35 cellular contexts compared by ENCODE assay signal in the genomic region with DNA sequence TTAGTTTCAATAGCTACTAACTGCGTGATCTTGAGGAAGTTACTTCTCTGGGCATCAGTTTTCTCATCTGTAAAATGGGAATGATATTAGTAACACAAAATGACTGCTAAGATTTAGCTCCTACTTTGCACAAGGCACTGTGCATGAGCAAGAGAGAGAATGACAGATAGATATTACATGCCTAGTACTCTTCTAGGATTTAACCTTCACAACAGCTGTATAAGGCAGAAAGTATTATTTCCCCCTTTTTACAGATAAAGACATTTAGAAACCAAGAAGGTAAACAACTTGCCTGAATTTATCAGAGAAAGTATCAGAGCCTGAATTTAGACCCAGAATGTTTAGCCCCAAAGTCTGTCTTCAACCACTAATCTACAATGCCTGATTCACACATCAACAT.
"Had no signal": no experiment of that assay in that cellular context is flagged by ENCODE, and none has a peak within 500 bp of the region (broad histone marks: within the 10 kb centered on the region; RNA-seq: fewer than 3 reads in every experiment).

No MANE protein-coding gene starts in this region.

- ATAC-seq: activated CD4-positive, alpha-beta T cell treated with anti-CD3 and anti-CD28 coated beads for 36 hours; activated CD4-positive, CD25-positive, alpha-beta regulatory T cell treated with anti-CD3 and anti-CD28 coated beads, Interleukin-2, amount 50 U/mL, for 24 hours; activated naive CD4-positive, alpha-beta T cell treated with anti-CD3 and anti-CD28 coated beads, Interleukin-2, amount 50 U/mL, for 72 hours; activated T-cell treated with anti-CD3 and anti-CD28 coated beads, Interleukin-2, amount 50 U/mL, for 4 hours; body of pancreas; Panc1; WTC11 had no signal

- H3K4me2 ChIP-seq: SK-N-SH had no signal

- DNase-seq: activated CD4-positive, alpha-beta memory T cell treated with anti-CD3 and anti-CD28 coated beads for 36 hours; activated CD4-positive, alpha-beta T cell treated with anti-CD3 and anti-CD28 coated beads for 36 hours; activated CD4-positive, alpha-beta T cell treated with anti-CD3 and anti-CD28 coated beads, Interleukin-2, amount 50 U/mL, for 1 hour; activated CD8-positive, alpha-beta memory T cell treated with anti-CD3 and anti-CD28 coated beads, Interleukin-2, amount 50 U/mL, for 4 hours; activated gamma-delta T cell treated with Interleukin-2 at 50 U/mL for 16 hours; activated naive CD4-positive, alpha-beta T cell treated with anti-CD3 and anti-CD28 coated beads for 36 hours; activated T-cell treated with anti-CD3 and anti-CD28 coated beads for 4 hours; activated T-cell treated with anti-CD3 and anti-CD28 coated beads, Interleukin-2, amount 50 U/mL, for 4 hours; adrenal gland; body of pancreas; Kasumi-1; MG63; NCI-H1048; NCI-H1105 treated with DMSO at 0.1 percent for 48 hours; NCI-H1436; NCI-H1694; NCI-H2029 treated with DMSO at 0.1 percent for 48 hours; NCI-H2171 treated with DMSO at 0.1 percent for 48 hours; NCI-H2227 treated with DMSO at 0.1 percent for 48 hours; NCI-H446; NCI-H510A treated with DMSO at 0.1 percent for 48 hours; NCI-H526 treated with DMSO at 0.1 percent for 48 hours; NCI-H774; SHP77; SK-N-SH had no signal

- H3K4me3 ChIP-seq: adrenal gland, body of pancreas, breast epithelium, MG63, SJSA1 had no signal

- H3K9ac ChIP-seq: SK-N-SH had no signal

- H3K4me3 Mint-ChIP-seq: activated CD4-positive, alpha-beta memory T cell treated with anti-CD3 and anti-CD28 coated beads for 36 hours; activated CD4-positive, alpha-beta T cell treated with anti-CD3 and anti-CD28 coated beads for 36 hours; activated naive CD4-positive, alpha-beta T cell treated with anti-CD3 and anti-CD28 coated beads for 36 hours; activated T-cell treated with anti-CD3 and anti-CD28 coated beads, Interleukin-2, amount 50 U/mL, for 4 hours; activated T-helper 1 cell treated with anti-CD3 and anti-CD28 coated beads, Interleukin-12 subunit alpha, Interleukin-12 subunit beta, Interleukin-2, Interleukin-4 antibody, amounts not matched to agents 30 ng/mL and 10 ng/mL and 1 ng/mL, durations not matched to agents 14 hours and 24 hours and 36 hours; T-helper 1 cell treated with Interleukin-12 subunit alpha and Interleukin-12 subunit beta and Interleukin-4 antibody, amounts not matched to agents 30 μg/mL and 1 μg/mL, for 36 hours; T-helper 2 cell treated with Interferon-gamma antibody and Interleukin-4, amounts not matched to agents 5 μg/mL and 100 μg/mL, for 36 hours; WTC11 had no signal

- H3K9me3 Mint-ChIP-seq: activated CD4-positive, alpha-beta memory T cell treated with anti-CD3 and anti-CD28 coated beads for 36 hours; activated naive CD4-positive, alpha-beta T cell treated with anti-CD3 and anti-CD28 coated beads for 36 hours; activated naive CD4-positive, alpha-beta T cell treated with anti-CD3 and anti-CD28 coated beads, Interleukin-2, amount 50 U/mL, for 72 hours; activated T-cell treated with anti-CD3 and anti-CD28 coated beads, Interleukin-2, amount 50 U/mL, for 4 hours; activated T-helper 1 cell treated with anti-CD3 and anti-CD28 coated beads, Interleukin-12 subunit alpha, Interleukin-12 subunit beta, Interleukin-2, Interleukin-4 antibody, amounts not matched to agents 30 ng/mL and 10 ng/mL and 1 ng/mL, durations not matched to agents 14 hours and 24 hours and 36 hours; T-helper 1 cell treated with Interleukin-12 subunit alpha and Interleukin-12 subunit beta and Interleukin-4 antibody, amounts not matched to agents 30 μg/mL and 1 μg/mL, for 36 hours; T-helper 2 cell treated with Interferon-gamma antibody and Interleukin-4, amounts not matched to agents 5 μg/mL and 100 μg/mL, for 36 hours; WTC11 had no signal

- H3K27me3 Mint-ChIP-seq: activated CD4-positive, alpha-beta memory T cell treated with anti-CD3 and anti-CD28 coated beads for 36 hours; activated CD4-positive, alpha-beta T cell treated with anti-CD3 and anti-CD28 coated beads for 36 hours had no signal

- H3K27ac ChIP-seq: adrenal gland, body of pancreas, breast epithelium, SJSA1 had no signal

- H3K27me3 ChIP-seq: adrenal gland, body of pancreas, breast epithelium, MG63, SJSA1 had no signal

- H3K36me3 Mint-ChIP-seq: activated CD4-positive, alpha-beta memory T cell treated with anti-CD3 and anti-CD28 coated beads for 36 hours; activated naive CD4-positive, alpha-beta T cell treated with anti-CD3 and anti-CD28 coated beads, Interleukin-2, amount 50 U/mL, for 72 hours; WTC11 had no signal

- H3K4me1 Mint-ChIP-seq: activated CD4-positive, alpha-beta T cell treated with anti-CD3 and anti-CD28 coated beads for 36 hours; WTC11 had no signal

- H3K36me3 ChIP-seq: adrenal gland, breast epithelium, MG63, SJSA1 had no signal

- FAIRE-seq: TTC549 had no signal

- H3K27ac Mint-ChIP-seq: activated CD4-positive, alpha-beta memory T cell treated with anti-CD3 and anti-CD28 coated beads for 36 hours; activated CD4-positive, alpha-beta T cell treated with anti-CD3 and anti-CD28 coated beads for 36 hours; activated naive CD4-positive, alpha-beta T cell treated with anti-CD3 and anti-CD28 coated beads for 36 hours; activated naive CD4-positive, alpha-beta T cell treated with anti-CD3 and anti-CD28 coated beads, Interleukin-2, amount 50 U/mL, for 72 hours; activated T-helper 1 cell treated with anti-CD3 and anti-CD28 coated beads, Interleukin-12 subunit alpha, Interleukin-12 subunit beta, Interleukin-2, Interleukin-4 antibody, amounts not matched to agents 30 ng/mL and 10 ng/mL and 1 ng/mL, durations not matched to agents 14 hours and 24 hours and 36 hours; T-helper 1 cell treated with Interleukin-12 subunit alpha and Interleukin-12 subunit beta and Interleukin-4 antibody, amounts not matched to agents 30 μg/mL and 1 μg/mL, for 36 hours; T-helper 2 cell treated with Interferon-gamma antibody and Interleukin-4, amounts not matched to agents 5 μg/mL and 100 μg/mL, for 36 hours; WTC11 had no signal

- H3K4me1 ChIP-seq: adrenal gland, breast epithelium, SJSA1 had no signal

- H3K9me3 ChIP-seq: adrenal gland, body of pancreas, breast epithelium, SJSA1, SK-N-SH had no signal
